In genomic region chr20:25236450-25237304, GRCh38 we compare ENCODE assay signal across 1 cellular context.
TF ChIP-seq lines count a peak whose summit lies in the region.

No MANE protein-coding gene starts in this region.

TF ChIP-seq in HepG2, 621 proteins besides CTCF, POLR2A, EP300 and RAD21:
- no peak for TF ChIP-seq ZNF18 (CRISPR knock-in tag; IDR thresholded peaks at IDR 0.05; ENCODE audit: insufficient replicate concordance)
- TF ChIP-seq EED (CRISPR knock-in tag; IDR thresholded peaks at IDR 0.05): 0 out of 2 replicates have a peak, but pooled peaks have one; percentile 8
- TF ChIP-seq CENPBD1 (CRISPR knock-in tag; IDR thresholded peaks at IDR 0.05; ENCODE audit: borderline replicate concordance, low read depth): no peak
- TF ChIP-seq NRL (CRISPR knock-in tag; IDR thresholded peaks at IDR 0.05; ENCODE audit: borderline replicate concordance): 0 out of 2 replicates have a peak, but pooled peaks have one; percentile 8
- TF ChIP-seq MTERF4 (CRISPR knock-in tag; IDR thresholded peaks at IDR 0.05): 0 out of 2 replicates have a peak, but pooled peaks have one; percentile 30
- TF ChIP-seq EZH2 (conservative IDR thresholded peaks at IDR 0.05; ENCODE audit: low read depth, low read length): peak; percentile 11; the same call in 1 of the 2 replicates
- TF ChIP-seq ZNF687 (CRISPR knock-in tag; IDR thresholded peaks at IDR 0.05): peak; percentile 14; the same call in 1 of the 2 replicates
